In genomic region chr1:109716121-109716520, GRCh38 we compare ENCODE assay signal across 21 cellular contexts. TPM values are rescaled to one million over a fixed set of nuclear protein-coding genes. Genes with fewer than 3 reads are reported as not detected.
A peak's percentile ranks its signal among the peaks of the same experiment; 100 is the strongest.
DNase-seq lines count a peak whose midpoint lies in the region; ATAC-seq lines count a peak whose summit lies in the region.
"Had no signal": no experiment of that assay in that cellular context is flagged by ENCODE, and none has a peak within 500 bp of the region (broad histone marks: within the 10 kb centered on the region; RNA-seq: fewer than 3 reads in every experiment).

No MANE protein-coding gene starts in this region.

- H2BK5ac ChIP-seq in neuronal stem cell (ENCODE audit: low read length) = no peak overlapping the region

- no peak overlapping the region for H2BK15ac ChIP-seq in neuronal stem cell (ENCODE audit: low read length)

- H3K36me3 ChIP-seq in H7 (replicated peaks; ENCODE audit: control insufficient read depth, insufficient read depth, low read length) = no peaks in the 10 kb centered on the region
- H3K36me3 ChIP-seq in neuronal stem cell (replicated peaks in 1 of 2; ENCODE audit: control insufficient read depth in 2 of 2, insufficient read depth in 2 of 2, low read length in 2 of 2) = no peaks in the 10 kb centered on the region
- H3K36me3 ChIP-seq: MG63, SJSA1 had no signal

- no peak overlapping the region for H3K18ac ChIP-seq in neuronal stem cell (ENCODE audit: low read length)

- peak; percentile 15 for DNase-seq in H7
- DNase-seq in sciatic nerve (ENCODE audit: low spot score) = no peak
- no peak for DNase-seq in neuronal stem cell (ENCODE audit: low spot score)
- DNase-seq: CD8-positive, alpha-beta T cell; HFFc6; MG63; NCI-H1092 treated with DMSO at 0.1 percent for 48 hours; NCI-H1694; NCI-H2107; NCI-H226; NCI-H526 treated with DMSO at 0.1 percent for 48 hours; RPMI8226 had no signal

- no peak overlapping the region for H3K23ac ChIP-seq in neuronal stem cell (ENCODE audit: low read depth, low read length, poor library complexity)

- H2AK5ac ChIP-seq in neuronal stem cell (ENCODE audit: low read depth, low read length) = no peak overlapping the region

- H3K4me3 ChIP-seq in H7 (ENCODE audit: insufficient read depth, low read depth, low read length) (no peak overlapping the region), neuronal stem cell (ENCODE audit: low read length in 2 of 2) (no peak overlapping the region)
- H3K4me3 ChIP-seq: GM23338, MG63, SJSA1 had no signal

- H3K27ac ChIP-seq in cingulate gyrus (ENCODE audit: low read depth, low read length) (peak overlapping the region; percentile 47), neuronal stem cell (replicated peaks; ENCODE audit: low read length) (no peak overlapping the region)
- H3K27ac ChIP-seq: KMS-11, SJSA1 had no signal

- H3K9ac ChIP-seq in neuronal stem cell (ENCODE audit: low read depth, low read length, poor library complexity) = no peak overlapping the region
- H3K9ac ChIP-seq: KMS-11 had no signal

- H4K8ac ChIP-seq in neuronal stem cell (ENCODE audit: low read depth, low read length) = no peak overlapping the region

- H2BK12ac ChIP-seq in neuronal stem cell (ENCODE audit: low read length) = no peak overlapping the region

- no peaks in the 10 kb centered on the region for H3K79me1 ChIP-seq in neuronal stem cell (ENCODE audit: low read depth, low read length)

- WGBS in neuronal stem cell (ENCODE audit: extremely low coverage in 2 of 2, insufficient read length in 2 of 2, insufficient replicate concordance in 1 of 2), 2 donors = no CpG with 5 or more reads among the region's 3 CpGs

- no peak overlapping the region for H4K91ac ChIP-seq in neuronal stem cell (ENCODE audit: low read depth, low read length, poor library complexity)

- H2BK120ac ChIP-seq in neuronal stem cell (ENCODE audit: low read depth, low read length) = no peak overlapping the region

- H3K4me2 ChIP-seq in neuronal stem cell (ENCODE audit: insufficient read depth, low read length, poor library complexity, severe bottlenecking) = no peak overlapping the region
- H3K4me2 ChIP-seq: GM23338, KMS-11 had no signal

- H2AFZ ChIP-seq in neuronal stem cell (ENCODE audit: low read length) = no peak overlapping the region
- H2AFZ ChIP-seq: GM23338 had no signal

- intact Hi-C loops in sciatic nerve (cut with DNase I) = no loop called here

- H3K27me3 ChIP-seq in H7 (ENCODE audit: control insufficient read depth, insufficient read depth, low read length) = no peaks in the 10 kb centered on the region; the same call in 1 of the 2 replicates
- peaks cover 0 to 14% (median 0%) of the 10 kb centered on the region in 3 experiments for H3K27me3 ChIP-seq in neuronal stem cell (ENCODE audit: control insufficient read depth in 3 of 3, insufficient read depth in 3 of 3, low read depth in 1 of 3, low read length in 3 of 3)
- H3K27me3 ChIP-seq: MG63, SJSA1 had no signal

- ATAC-seq in sciatic nerve (peak; percentile 32), HG03565 (IDR thresholded peaks at IDR 0.05; ENCODE audit: unreplicated experiment) (no peak)
- ATAC-seq: CD8-positive, alpha-beta T cell; GM23338 had no signal

- no peak overlapping the region for H3K14ac ChIP-seq in neuronal stem cell (ENCODE audit: low read length)

- H3K4me1 ChIP-seq in neuronal stem cell (ENCODE audit: control insufficient read depth in 2 of 2, insufficient read depth in 1 of 2, low read depth in 1 of 2, low read length in 2 of 2) = no peaks in the 10 kb centered on the region

- H3K4ac ChIP-seq in neuronal stem cell (ENCODE audit: low read length) = no peak overlapping the region

- no peaks in the 10 kb centered on the region for H3K9me3 ChIP-seq in neuronal stem cell (replicated peaks in 1 of 2; ENCODE audit: control insufficient read depth in 2 of 2, insufficient read depth in 1 of 2, low read depth in 1 of 2, low read length in 2 of 2)
- H3K9me3 ChIP-seq: SJSA1 had no signal

RNA-seq across cellular contexts. Expression of gene GSTM5, which starts 4.1 kb away (rescaled TPM):
- total RNA-seq in H7 (2014; rRNA removed; shearing (Covaris generic)) = not detected in 2 replicates
- 41.6 TPM for total RNA-seq in sciatic nerve
- 0.67 TPM for polyA plus RNA-seq in neuronal stem cell (2013, experiment 1 of 2)
- polyA plus RNA-seq in neuronal stem cell (2013, experiment 2 of 2) = 0.72 TPM
- total RNA-seq: Daoy, OCI-LY7, SJSA1 had no signal

RNA-seq across cellular contexts. Expression of gene GSTM3, which starts 24.7 kb away (rescaled TPM):
- total RNA-seq in H7 (2014; rRNA removed; shearing (Covaris generic)) = 24.7 and 27.3 TPM in 2 replicates
- 104 TPM for total RNA-seq in sciatic nerve
- polyA plus RNA-seq in neuronal stem cell (2013, experiment 1 of 2) = 29.3 TPM
- 29.7 TPM for polyA plus RNA-seq in neuronal stem cell (2013, experiment 2 of 2)
- total RNA-seq: OCI-LY7 had no signal

RNA-seq across cellular contexts. Expression of gene GSTM1, which starts 28.5 kb away (rescaled TPM):
- not detected in 2 replicates for total RNA-seq in H7 (2014; rRNA removed; shearing (Covaris generic))
- total RNA-seq in sciatic nerve = 91.5 TPM
- 54.3 TPM for polyA plus RNA-seq in neuronal stem cell (2013, experiment 1 of 2)
- 55.1 TPM for polyA plus RNA-seq in neuronal stem cell (2013, experiment 2 of 2)
- total RNA-seq: GM23338, OCI-LY7 had no signal
- polyA plus RNA-seq: GM23338 had no signal

RNA-seq across cellular contexts. Expression of gene EPS8L3, which starts 47.6 kb away (rescaled TPM):
- total RNA-seq in H7 (2014; rRNA removed; shearing (Covaris generic)) = not detected in 2 replicates
- not detected for total RNA-seq in sciatic nerve
- polyA plus RNA-seq in neuronal stem cell (2013, experiment 1 of 2) = not detected
- polyA plus RNA-seq in neuronal stem cell (2013, experiment 2 of 2) = 0.03 TPM
- total RNA-seq: CD8-positive, alpha-beta T cell; Daoy; GM23338; HFFc6; OCI-LY7; SJSA1 had no signal
- polyA plus RNA-seq: AG04450, BJ, GM23338 had no signal

RNA-seq across cellular contexts. Expression of gene GSTM2, which starts 48.3 kb away (rescaled TPM):
- 10.8 and 17.7 TPM in 2 replicates for total RNA-seq in H7 (2014; rRNA removed; shearing (Covaris generic))
- total RNA-seq in sciatic nerve = 194 TPM
- 54.2 TPM for polyA plus RNA-seq in neuronal stem cell (2013, experiment 1 of 2)
- polyA plus RNA-seq in neuronal stem cell (2013, experiment 2 of 2) = 51.8 TPM

Comparison
In these comparisons a context has a peak if more than half of its experiments do, and no peak if none do; other contexts are left out.
1. RNA of gene GSTM5, which starts 4.1 kb away (total RNA-seq): 41.6 TPM in sciatic nerve (single experiment); not detected in H7; every median in the first group is over 10 times any median in the second.
2. RNA of gene GSTM1, which starts 28.5 kb away (total RNA-seq): 91.5 TPM in sciatic nerve (single experiment); not detected in H7; every median in the first group is over 10 times any median in the second.